7 cellular contexts compared by ENCODE assay signal in the genomic region with DNA sequence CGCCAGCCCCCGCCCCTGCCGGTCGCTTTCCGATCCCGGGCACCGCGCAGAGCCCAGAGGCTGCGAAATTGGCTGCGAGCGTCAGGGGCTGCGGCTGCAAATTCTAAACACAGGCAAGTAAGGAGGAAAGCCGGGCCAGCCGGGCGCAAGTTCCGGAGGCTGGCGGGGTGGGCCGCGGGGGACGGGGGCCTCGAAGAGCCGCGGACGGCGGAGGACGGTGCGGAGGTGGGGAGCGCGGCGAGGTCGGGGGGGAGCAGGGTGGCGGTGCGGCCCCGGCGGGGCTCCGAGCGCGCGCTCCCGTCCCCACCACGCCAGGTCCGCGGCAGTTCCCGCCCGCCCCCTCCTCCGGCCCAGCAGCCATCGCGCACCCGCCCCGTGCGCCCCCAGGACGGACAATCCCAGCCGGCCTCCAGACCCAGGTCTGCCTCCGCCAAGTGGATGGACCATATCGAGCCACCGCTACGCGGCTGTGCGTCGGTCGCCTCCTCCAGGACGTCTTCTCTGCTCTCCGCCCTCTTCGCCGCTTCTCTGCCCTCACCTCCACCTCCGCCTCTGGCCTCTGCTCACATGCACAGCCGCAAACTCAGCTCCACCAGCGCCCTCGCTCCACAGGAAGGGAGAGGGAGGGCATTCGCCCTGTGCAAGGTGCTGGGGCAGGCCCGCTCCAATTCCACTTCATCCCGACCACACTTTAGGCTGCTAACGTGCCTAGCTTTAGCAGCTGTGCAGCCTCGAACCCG. TPM values are rescaled to one million over a fixed set of nuclear protein-coding genes. Genes with fewer than 3 reads are reported as not detected.
DNase-seq lines count a peak whose midpoint lies in the region; ATAC-seq and TF ChIP-seq lines count a peak whose summit lies in the region.

No MANE protein-coding gene starts in this region.

- H3K9ac ChIP-seq in skeletal muscle satellite cell (ENCODE audit: low read depth, low read length), result no peak overlapping the region

- peaks cover 19% of the 10 kb centered on the region for H3K4me1 Mint-ChIP-seq in HFFc6 (ENCODE audit: low read depth)
- peaks cover 28% of the 10 kb centered on the region for H3K4me1 Mint-ChIP-seq in activated CD8-positive, alpha-beta T cell treated with anti-CD3 and anti-CD28 coated beads, Interleukin-2, amount 10 ng/mL, durations not matched to agents 7 days and 5 days (ENCODE audit: low read depth)

- H3K27ac Mint-ChIP-seq in HFFc6, result no peak overlapping the region
- H3K27ac Mint-ChIP-seq in activated CD8-positive, alpha-beta T cell treated with anti-CD3 and anti-CD28 coated beads, Interleukin-2, amount 10 ng/mL, durations not matched to agents 7 days and 5 days, result no peak overlapping the region

- DNase-seq in HFFc6 (no peak), glomerular visceral epithelial cell (ENCODE audit: extremely low spot score) (peak; percentile 53), NCI-H1048 (lab: John Stamatoyannopoulos, UW) (no peak), NCI-H2029 (lab: John Stamatoyannopoulos, UW) (no peak)
- peak; percentile 59 for DNase-seq in activated CD8-positive, alpha-beta T cell treated with anti-CD3 and anti-CD28 coated beads, Interleukin-2, amount 10 ng/mL, durations not matched to agents 7 days and 5 days

- CTCF ChIA-PET in activated CD8-positive, alpha-beta T cell treated with anti-CD3 and anti-CD28 coated beads, Interleukin-2, amount 10 ng/mL, durations not matched to agents 7 days and 5 days (lab: Charles Lee), result no interaction called here

- no peaks in the 10 kb centered on the region for H3K36me3 ChIP-seq in skeletal muscle satellite cell (ENCODE audit: insufficient read depth, low read length)

- H3K4me3 ChIP-seq in skeletal muscle satellite cell (ENCODE audit: low read length), result peak overlapping the region; percentile 69

- POLR2A ChIA-PET in activated CD8-positive, alpha-beta T cell treated with anti-CD3 and anti-CD28 coated beads, Interleukin-2, amount 10 ng/mL, durations not matched to agents 7 days and 5 days (lab: Charles Lee), result interaction anchor here (1.0 kb wide), 1 partner anchor 191 kb away, joined by 4 read pairs; no protein-coding TSS in a partner anchor

- H3K4me3 Mint-ChIP-seq in HFFc6, result peak overlapping the region; percentile 82
- H3K4me3 Mint-ChIP-seq in activated CD8-positive, alpha-beta T cell treated with anti-CD3 and anti-CD28 coated beads, Interleukin-2, amount 10 ng/mL, durations not matched to agents 7 days and 5 days, result peak overlapping the region; percentile 51

- H3K4me1 ChIP-seq in skeletal muscle satellite cell (ENCODE audit: control insufficient read depth, insufficient read depth, low read length), result peaks cover 19% of the 10 kb centered on the region

- no peaks in the 10 kb centered on the region for H3K9me3 Mint-ChIP-seq in HFFc6
- no peaks in the 10 kb centered on the region for H3K9me3 Mint-ChIP-seq in activated CD8-positive, alpha-beta T cell treated with anti-CD3 and anti-CD28 coated beads, Interleukin-2, amount 10 ng/mL, durations not matched to agents 7 days and 5 days (ENCODE audit: insufficient read depth)

- peak; percentile 41 for ATAC-seq in activated CD8-positive, alpha-beta T cell treated with anti-CD3 and anti-CD28 coated beads, Interleukin-2, amount 10 ng/mL, durations not matched to agents 7 days and 5 days
- no peak for ATAC-seq in GM19035 (IDR thresholded peaks at IDR 0.05; ENCODE audit: unreplicated experiment)

- peaks cover 36% of the 10 kb centered on the region for H3K27me3 ChIP-seq in skeletal muscle satellite cell (ENCODE audit: control insufficient read depth, insufficient read depth, low read length)

- H3K36me3 Mint-ChIP-seq in HFFc6 (ENCODE audit: low read depth), result no peaks in the 10 kb centered on the region
- no peaks in the 10 kb centered on the region for H3K36me3 Mint-ChIP-seq in activated CD8-positive, alpha-beta T cell treated with anti-CD3 and anti-CD28 coated beads, Interleukin-2, amount 10 ng/mL, durations not matched to agents 7 days and 5 days (ENCODE audit: low read depth)

- TF ChIP-seq CTCF in HFFc6 (IDR thresholded peaks at IDR 0.05), result no peak

- H3K9me3 ChIP-seq in skeletal muscle satellite cell (replicated peaks; ENCODE audit: low read length), result no peaks in the 10 kb centered on the region

- H3K4me2 ChIP-seq in skeletal muscle satellite cell (ENCODE audit: low read length), result peak overlapping the region; percentile 89

- H3K27me3 Mint-ChIP-seq in HFFc6 (ENCODE audit: insufficient read depth), result peaks cover 29% of the 10 kb centered on the region
- peaks cover 65% of the 10 kb centered on the region for H3K27me3 Mint-ChIP-seq in activated CD8-positive, alpha-beta T cell treated with anti-CD3 and anti-CD28 coated beads, Interleukin-2, amount 10 ng/mL, durations not matched to agents 7 days and 5 days (ENCODE audit: low read depth)

RNA-seq across cellular contexts. Expression of gene ELFN2, which starts 7.2 kb away (rescaled TPM):
- 1 to 10 TPM; 1.2 to 5.8 (median 1.4) TPM for total RNA-seq in HFFc6 (2021; fragmentation: NEBNext Ultra II Directional; extraction: Animal tissue kit (Norgen Biotek cat#: 25700))
- total RNA-seq in activated CD8-positive, alpha-beta T cell treated with anti-CD3 and anti-CD28 coated beads, Interleukin-2, amount 10 ng/mL, durations not matched to agents 7 days and 5 days, result under 1 TPM; 0.05 to 0.08 TPM
- 0.22 and 2.0 TPM in 2 replicates for total RNA-seq in skeletal muscle satellite cell (2012; rRNA removed)

Comparison
In these comparisons a context has a peak if more than half of its experiments do, and no peak if none do; other contexts are left out.
1. DNase-seq: peak in activated CD8-positive, alpha-beta T cell treated with anti-CD3 and anti-CD28 coated beads, Interleukin-2, amount 10 ng/mL, durations not matched to agents 7 days and 5 days (single experiment) and glomerular visceral epithelial cell (single experiment); none in HFFc6 (single experiment), NCI-H1048 (single experiment) and NCI-H2029 (single experiment).